ENCODE assay signal across 15 cellular contexts in the genomic region with DNA sequence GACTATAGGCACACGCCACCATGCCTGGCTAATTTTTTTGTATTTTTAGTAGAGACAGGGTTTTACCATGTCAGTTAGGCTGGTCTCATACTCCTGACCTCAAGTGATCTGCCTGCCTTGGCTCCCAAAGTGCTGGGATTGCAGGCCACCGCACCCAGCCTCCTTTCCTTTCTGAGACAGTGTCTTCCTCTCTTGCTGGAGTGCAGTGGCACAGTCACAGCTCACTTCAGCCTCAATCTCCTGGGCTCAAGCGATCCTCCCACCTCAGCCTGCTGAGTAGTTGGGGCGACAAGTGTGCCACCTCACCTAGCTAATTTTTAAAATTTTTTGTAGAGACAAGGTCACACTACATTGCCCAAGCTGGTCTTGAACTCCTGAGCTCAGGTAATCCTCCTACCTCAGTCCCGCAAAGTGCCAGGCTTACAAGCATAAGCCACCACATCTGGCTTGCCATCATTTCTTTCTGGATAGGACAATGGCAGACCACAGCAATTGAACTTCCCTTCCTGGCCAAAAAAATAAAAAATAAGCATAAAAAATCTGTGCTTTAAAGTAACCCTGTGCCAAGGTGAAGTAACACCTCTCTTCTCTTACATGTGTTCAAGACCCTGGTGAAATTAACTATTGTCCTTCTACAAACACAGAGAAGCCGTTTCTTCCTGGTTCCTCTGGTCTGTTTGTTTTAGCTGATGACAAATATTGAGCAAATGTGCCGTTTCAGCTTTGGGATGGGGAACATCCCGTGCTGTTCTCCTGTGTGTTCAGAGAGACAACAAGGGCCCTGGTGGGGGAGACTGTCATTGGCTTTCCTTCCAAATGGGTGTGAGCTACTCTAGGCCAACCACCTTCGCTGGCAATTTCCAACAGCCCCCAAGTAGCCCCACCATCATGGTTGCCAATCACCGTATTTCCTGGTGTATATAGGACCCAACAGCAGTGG.
DNase-seq lines count a peak whose midpoint lies in the region; ATAC-seq, FAIRE-seq and TF ChIP-seq lines count a peak whose summit lies in the region.
"Had no signal": no experiment of that assay in that cellular context is flagged by ENCODE, and none has a peak within 500 bp of the region (broad histone marks: within the 10 kb centered on the region; RNA-seq: fewer than 3 reads in every experiment).

No MANE protein-coding gene starts in this region.

- H3K27me3 Mint-ChIP-seq in Caco-2 (ENCODE audit: insufficient read depth, unreplicated experiment): no peaks in the 10 kb centered on the region

- intact Hi-C loops in Caco-2 (cut with micrococcal nuclease; ENCODE audit: unreplicated experiment): loop anchor here (5.0 kb wide), 1 partner anchor 62 kb away; the partner anchor contains the start of gene EMP2

- FAIRE-seq in H54 (lab: Jason Lieb, UNC): no peak
- FAIRE-seq: endothelial cell of umbilical vein had no signal

- H3K14ac ChIP-seq in trophoblast cell (ENCODE audit: low read length): no peak overlapping the region

- peaks cover 17% of the 10 kb centered on the region for H3K4me1 Mint-ChIP-seq in Caco-2 (ENCODE audit: low read depth, unreplicated experiment)

- no peak overlapping the region for H2BK5ac ChIP-seq in trophoblast cell (ENCODE audit: low read depth, low read length, poor library complexity)

- no TSS peak for BruUV-seq in Caco-2 (replicated peaks; lab: Mats Ljungman, UMichigan)

- CTCF ChIA-PET in Caco-2 (lab: Charles Lee): no interaction called here

- no peak overlapping the region for H3K23ac ChIP-seq in trophoblast cell (ENCODE audit: low read length)

- H3K36me3 ChIP-seq in Caco-2 (ENCODE audit: control insufficient read depth, insufficient read depth, low read length) (no peaks in the 10 kb centered on the region), hepatocyte (replicated peaks; ENCODE audit: insufficient read depth, low read depth) (no peaks in the 10 kb centered on the region), trophoblast cell (ENCODE audit: control insufficient read depth in 1 of 2, insufficient read depth in 2 of 2, low read length in 2 of 2) (no peaks in the 10 kb centered on the region)

- no peak for ATAC-seq in GM18505 (IDR thresholded peaks at IDR 0.05; ENCODE audit: unreplicated experiment)

- no peaks in the 10 kb centered on the region for H4K20me1 ChIP-seq in hepatocyte (ENCODE audit: insufficient read depth, poor library complexity, severe bottlenecking)

- peak overlapping the region; percentile 20 for H3K4me3 Mint-ChIP-seq in Caco-2 (ENCODE audit: unreplicated experiment)

- H3K79me1 ChIP-seq in trophoblast cell (ENCODE audit: low read length): no peaks in the 10 kb centered on the region

- peaks cover 1% of the 10 kb centered on the region for H3K9me3 Mint-ChIP-seq in Caco-2 (ENCODE audit: unreplicated experiment)

- H4K12ac ChIP-seq in trophoblast cell (ENCODE audit: low read depth, low read length): no peak overlapping the region

- peaks cover 5% of the 10 kb centered on the region for H3K4me1 ChIP-seq in Caco-2
- no peaks in the 10 kb centered on the region for H3K4me1 ChIP-seq in hepatocyte (ENCODE audit: insufficient read depth)
- no peaks in the 10 kb centered on the region for H3K4me1 ChIP-seq in trophoblast cell (ENCODE audit: control insufficient read depth in 1 of 2, insufficient read depth in 2 of 2, low read length in 2 of 2)

- no peak overlapping the region for H2BK120ac ChIP-seq in trophoblast cell (ENCODE audit: insufficient read depth, low read length, poor library complexity)

- no peaks in the 10 kb centered on the region for H3K9me3 ChIP-seq in Caco-2
- no peaks in the 10 kb centered on the region for H3K9me3 ChIP-seq in hepatocyte (ENCODE audit: low read depth)
- H3K9me3 ChIP-seq in trophoblast cell (ENCODE audit: insufficient read depth, low read depth, low read length): no peaks in the 10 kb centered on the region

- 64% methylated on average over 10 of the region's 10 CpGs for WGBS in hepatocyte (ENCODE audit: low lambda C conversion rate, missing lambda C conversion rate)
- WGBS in trophoblast cell (ENCODE audit: extremely low coverage, insufficient coverage, insufficient read length): no CpG with 5 or more reads among the region's 10 CpGs

- H3K4me2 ChIP-seq in hepatocyte (no peak overlapping the region), trophoblast cell (ENCODE audit: low read length) (no peak overlapping the region)

- H2BK12ac ChIP-seq in trophoblast cell (ENCODE audit: low read length): no peak overlapping the region

- no peak overlapping the region for H3K4me3 ChIP-seq in Caco-2 (ENCODE audit: low read depth, low read length)
- no peak overlapping the region for H3K4me3 ChIP-seq in hepatocyte
- H3K4me3 ChIP-seq in trophoblast cell (ENCODE audit: low read depth, low read length): no peak overlapping the region

- H3K9ac ChIP-seq in trophoblast cell (ENCODE audit: low read length): peak overlapping the region; percentile 57

- no peak overlapping the region for H3K18ac ChIP-seq in trophoblast cell (ENCODE audit: low read length)

- H2AK5ac ChIP-seq in trophoblast cell (ENCODE audit: low read length): no peak overlapping the region

- TF ChIP-seq POLR2A in GM18505 (IDR thresholded peaks at IDR 0.05; ENCODE audit: borderline replicate concordance, extremely low read depth, insufficient read depth, insufficient read length) (no peak), H54 (IDR thresholded peaks at IDR 0.05; ENCODE audit: low read depth, low read length) (no peak)

- H3K27me3 ChIP-seq in Caco-2 (replicated peaks; ENCODE audit: control insufficient read depth, insufficient read depth, low read length): no peaks in the 10 kb centered on the region
- no peaks in the 10 kb centered on the region for H3K27me3 ChIP-seq in hepatocyte
- no peaks in the 10 kb centered on the region for H3K27me3 ChIP-seq in trophoblast cell (ENCODE audit: insufficient read depth, low read length)

- H2AFZ ChIP-seq in hepatocyte (no peak overlapping the region), trophoblast cell (ENCODE audit: insufficient read depth, low read length, poor library complexity) (no peak overlapping the region)

- POLR2A ChIA-PET in Caco-2 (lab: Charles Lee): no interaction called here

- DNase-seq in Caco-2 (peak in 1 of 2 experiments; percentile 42), LHCN-M2 (ENCODE audit: low read depth) (peak; percentile 38), hepatocyte (ENCODE audit: low spot score) (no peak), trophoblast cell (no peak), inferior parietal cortex (ENCODE audit: extremely low spot score) (no peak), H54 (ENCODE audit: insufficient read length, low spot score) (no peak), T-helper 1 cell (no peak)
- DNase-seq: activated CD4-positive, alpha-beta T cell treated with anti-CD3 and anti-CD28 coated beads for 4 hours; activated naive CD4-positive, alpha-beta T cell treated with anti-CD3 and anti-CD28 coated beads, Interleukin-2, amount 50 U/mL, for 16 hours; cortex of kidney; hippocampal formation; KG1; NCI-H1092 had no signal

- peak overlapping the region; percentile 86 for H3K27ac Mint-ChIP-seq in Caco-2 (ENCODE audit: unreplicated experiment)

- H3K27ac ChIP-seq in hepatocyte: peak overlapping the region; percentile 2
- H3K27ac ChIP-seq in trophoblast cell (ENCODE audit: low read depth, low read length): no peak overlapping the region

- no peak overlapping the region for H3K4ac ChIP-seq in trophoblast cell (ENCODE audit: low read depth, low read length)

- H4K8ac ChIP-seq in trophoblast cell (ENCODE audit: low read depth, low read length): no peak overlapping the region

- peaks cover 78% of the 10 kb centered on the region for H3K36me3 Mint-ChIP-seq in Caco-2 (ENCODE audit: insufficient read depth, unreplicated experiment)

- no peak overlapping the region for H4K91ac ChIP-seq in trophoblast cell (ENCODE audit: low read depth, low read length)

- TF ChIP-seq CTCF in Caco-2 (IDR thresholded peaks at IDR 0.05; ENCODE audit: insufficient read depth in 1 of 2, low read depth in 1 of 2, low read length in 1 of 2, severe bottlenecking in 1 of 2, unreplicated experiment in 1 of 2) (no peak), hepatocyte (IDR thresholded peaks at IDR 0.05; ENCODE audit: poor library complexity) (no peak)

- H3K79me2 ChIP-seq in hepatocyte (no peaks in the 10 kb centered on the region), trophoblast cell (ENCODE audit: control insufficient read depth, insufficient read depth, low read length, poor library complexity) (no peaks in the 10 kb centered on the region)

- no peaks in the 10 kb centered on the region for H3K9me2 ChIP-seq in hepatocyte (replicated peaks; ENCODE audit: insufficient read depth)
